In genomic region chr5:122844136-122844915, GRCh38 we compare ENCODE assay signal across 8 cellular contexts. TPM values are rescaled to one million over a fixed set of nuclear protein-coding genes. Genes with fewer than 3 reads are reported as not detected.
A peak's percentile ranks its signal among the peaks of the same experiment; 100 is the strongest.
DNase-seq lines count a peak whose midpoint lies in the region; ATAC-seq and TF ChIP-seq lines count a peak whose summit lies in the region.

No MANE protein-coding gene starts in this region.

- H3K27me3 ChIP-seq in HUES64 (ENCODE audit: insufficient read depth, low read length) (peaks cover 16% of the 10 kb centered on the region), brain microvascular endothelial cell (replicated peaks) (no peaks in the 10 kb centered on the region), thyroid gland (no peaks in the 10 kb centered on the region)

- intact Hi-C loops in thyroid gland (cut with DNase I) = no loop called here

- in situ Hi-C loops in brain microvascular endothelial cell (cut with HindIII; ENCODE audit: low pct_ligation_motif_present, low sequenced_read_pairs) = no loop called here

- H3K36me3 ChIP-seq in HUES64 (ENCODE audit: insufficient read depth, low read length) (no peaks in the 10 kb centered on the region), brain microvascular endothelial cell (replicated peaks) (no peaks in the 10 kb centered on the region), thyroid gland (no peaks in the 10 kb centered on the region)

- no peaks in the 10 kb centered on the region for H3K9me3 ChIP-seq in HUES64 (ENCODE audit: insufficient read depth, low read depth, low read length)
- H3K9me3 ChIP-seq in thyroid gland = no peaks in the 10 kb centered on the region

- WGBS in HUES64 = 68% methylated on average over 22 of the region's 22 CpGs
- 43 to 46% methylated on average over 22 of the region's 22 CpGs for whole genome bisulfite sequencing in thyroid gland, 2 donors

- peak overlapping the region; percentile 87 for H3K9ac ChIP-seq in HUES64 (ENCODE audit: low read depth, low read length)

- peak; percentile 0 for ATAC-seq in GM18867 (IDR thresholded peaks at IDR 0.05; ENCODE audit: unreplicated experiment)
- peak; percentile 21 for ATAC-seq in left lobe of liver

- TF ChIP-seq CTCF in brain microvascular endothelial cell (IDR thresholded peaks at IDR 0.05; ENCODE audit: low read depth, low read length, missing control alignments) (no peak), thyroid gland (IDR thresholded peaks at IDR 0.05) (no peak)

- TF ChIP-seq POLR2A in thyroid gland (IDR thresholded peaks at IDR 0.05) = no peak

- H3K4me3 ChIP-seq in HUES64 (ENCODE audit: low read length) (peak overlapping the region; percentile 90), brain microvascular endothelial cell (ENCODE audit: low read depth, low read length) (peak overlapping the region; percentile 73), thyroid gland (replicated peaks in 1 of 3) (peak overlapping the region in 2 of 3 donors; percentile 47 to 86)

- H3K27ac ChIP-seq in HUES64 (ENCODE audit: low read depth, low read length) (no peak overlapping the region), brain microvascular endothelial cell (no peak overlapping the region), thyroid gland (peak overlapping the region; percentile 56 to 93 (median 63))

- H3K4me1 ChIP-seq in HUES64 (ENCODE audit: insufficient read depth, low read length) (peaks cover 18% of the 10 kb centered on the region), thyroid gland (peaks cover 16 to 17% of the 10 kb centered on the region in 2 donors)

- no peak for DNase-seq in brain microvascular endothelial cell
- DNase-seq in left lobe of liver (ENCODE audit: low spot score) = no peak
- peak; percentile 19 to 24 for DNase-seq in thyroid gland
- no peak for DNase-seq in SK-N-DZ (ENCODE audit: low spot score)
- no peak for DNase-seq in anterior cingulate cortex (lab: John Stamatoyannopoulos, UW)
- DNase-seq in GF-D8 (lab: John Stamatoyannopoulos, UW) = no peak

RNA-seq across cellular contexts. Expression of gene SNX24, which starts 1.1 kb away (rescaled TPM):
- 12.4 TPM for polyA plus RNA-seq in HUES64 (2013, experiment 1 of 2)
- 13.2 TPM for polyA plus RNA-seq in HUES64 (2013, experiment 2 of 2)
- total RNA-seq in left lobe of liver (8.2 TPM), thyroid gland (10 to 100 TPM; 17.1 to 39.7 (median 33.1) TPM)
- polyA plus RNA-seq in SK-N-DZ (2014; cell fraction: cytosol; rRNA removed) = 11.8 and 15.7 TPM in 2 replicates
- polyA plus RNA-seq in SK-N-DZ (2014; cell fraction: nucleus; rRNA removed) = 8.3 and 11.0 TPM in 2 replicates

Comparison
In these comparisons a context has a peak if more than half of its experiments do, and no peak if none do; other contexts are left out.
1. H3K27ac ChIP-seq: peak in thyroid gland (3 of 3); none in HUES64 (single experiment) and brain microvascular endothelial cell (single experiment).
2. DNase-seq: peak in thyroid gland (2 of 2); none in brain microvascular endothelial cell (single experiment), left lobe of liver (single experiment), SK-N-DZ (single experiment), anterior cingulate cortex (0 of 58) and GF-D8 (single experiment).
3. Peak in every context shown above with its lines, with median percentiles within 50 percentile points of each other: H3K4me3 ChIP-seq.